1 cellular context compared by ENCODE assay signal in genomic region chr4:75673027-75673958, GRCh38.
A peak's percentile ranks its signal among the peaks of the same experiment; 100 is the strongest.
TF ChIP-seq lines count a peak whose summit lies in the region.

G3BP2 (minus strand) TSS chr4:75673411; CDS start chr4:75662025, 11,386 bp downstream.

TF ChIP-seq in HepG2, 621 proteins besides CTCF, POLR2A, EP300 and RAD21 (continued from another document):
- TF ChIP-seq CEBPZ (IDR thresholded peaks at IDR 0.05; ENCODE audit: low read length) (no peak), ZNF883 (CRISPR knock-in tag; IDR thresholded peaks at IDR 0.05; ENCODE audit: not compliant biosample characterization) (peak; percentile 88), ONECUT2 (CRISPR knock-in tag; IDR thresholded peaks at IDR 0.05) (no peak; the same call in 1 of the 2 replicates), GATAD1 (CRISPR knock-in tag; IDR thresholded peaks at IDR 0.05) (peak; percentile 81), ZNF569 (CRISPR knock-in tag; IDR thresholded peaks at IDR 0.05; ENCODE audit: borderline replicate concordance) (no peak; the same call in 1 of the 2 replicates), CREM (IDR thresholded peaks at IDR 0.05) (peak; percentile 93), CREM (CRISPR knock-in tag; IDR thresholded peaks at IDR 0.05) (0 out of 2 replicates have a peak, but pooled peaks have one; percentile 51), KAT2B (IDR thresholded peaks at IDR 0.05; ENCODE audit: borderline replicate concordance, low read depth, low read length) (no peak), TRIM24 (CRISPR knock-in tag; IDR thresholded peaks at IDR 0.05) (no peak), ZNF282 (IDR thresholded peaks at IDR 0.05; ENCODE audit: partially characterized antibody) (no peak), PHF20 (CRISPR knock-in tag; IDR thresholded peaks at IDR 0.05) (0 out of 2 replicates have a peak, but pooled peaks have one; percentile 36)
- TF ChIP-seq, protein P1, sequence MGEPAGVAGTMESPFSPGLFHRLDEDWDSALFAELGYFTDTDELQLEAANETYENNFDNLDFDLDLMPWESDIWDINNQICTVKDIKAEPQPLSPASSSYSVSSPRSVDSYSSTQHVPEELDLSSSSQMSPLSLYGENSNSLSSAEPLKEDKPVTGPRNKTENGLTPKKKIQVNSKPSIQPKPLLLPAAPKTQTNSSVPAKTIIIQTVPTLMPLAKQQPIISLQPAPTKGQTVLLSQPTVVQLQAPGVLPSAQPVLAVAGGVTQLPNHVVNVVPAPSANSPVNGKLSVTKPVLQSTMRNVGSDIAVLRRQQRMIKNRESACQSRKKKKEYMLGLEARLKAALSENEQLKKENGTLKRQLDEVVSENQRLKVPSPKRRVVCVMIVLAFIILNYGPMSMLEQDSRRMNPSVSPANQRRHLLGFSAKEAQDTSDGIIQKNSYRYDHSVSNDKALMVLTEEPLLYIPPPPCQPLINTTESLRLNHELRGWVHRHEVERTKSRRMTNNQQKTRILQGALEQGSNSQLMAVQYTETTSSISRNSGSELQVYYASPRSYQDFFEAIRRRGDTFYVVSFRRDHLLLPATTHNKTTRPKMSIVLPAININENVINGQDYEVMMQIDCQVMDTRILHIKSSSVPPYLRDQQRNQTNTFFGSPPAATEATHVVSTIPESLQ (CRISPR knock-in tag; conservative IDR thresholded peaks at IDR 0.05): no peak
